In the genomic region with DNA sequence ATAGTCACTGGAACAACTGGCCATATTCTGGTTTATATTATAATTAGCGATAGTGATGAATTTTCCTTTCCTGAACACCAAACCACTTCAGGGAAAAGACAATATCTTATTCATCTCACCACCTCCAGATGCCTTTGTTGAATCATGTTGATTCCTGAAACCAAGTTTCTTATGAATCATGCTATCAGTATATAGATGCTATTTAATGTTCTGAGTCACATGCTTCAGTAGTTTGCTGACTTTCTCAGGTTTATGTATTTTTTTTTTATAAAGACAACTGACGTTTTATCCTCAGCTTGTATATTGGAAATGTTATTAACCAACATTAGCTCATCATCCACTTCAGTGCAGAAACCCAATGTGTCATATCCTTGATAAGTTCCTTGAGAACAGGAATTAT, we compare ENCODE assay signal across 17 cellular contexts.
"Had no signal": no experiment of that assay in that cellular context is flagged by ENCODE, and none has a peak within 500 bp of the region (broad histone marks: within the 10 kb centered on the region; RNA-seq: fewer than 3 reads in every experiment).

No MANE protein-coding gene starts in this region.

- H3K9me3 ChIP-seq: ascending aorta, esophagus muscularis mucosa, prostate gland had no signal

- H3K4me1 Mint-ChIP-seq: activated naive CD8-positive, alpha-beta T cell treated with anti-CD3 and anti-CD28 coated beads, Interleukin-2, amount 50 U/mL, for 24 hours; memory B cell; natural killer cell had no signal

- H3K27me3 Mint-ChIP-seq: activated naive CD8-positive, alpha-beta T cell treated with anti-CD3 and anti-CD28 coated beads, Interleukin-2, amount 50 U/mL, for 24 hours; memory B cell had no signal

- H3K27ac Mint-ChIP-seq: activated naive CD8-positive, alpha-beta T cell treated with anti-CD3 and anti-CD28 coated beads, Interleukin-2, amount 50 U/mL, for 24 hours; activated T-cell treated with anti-CD3 and anti-CD28 coated beads, Interleukin-2, amount 50 U/mL, for 72 hours; memory B cell; natural killer cell; type B pancreatic cell had no signal

- H3K27ac ChIP-seq: ascending aorta, esophagus muscularis mucosa, prostate gland had no signal

- H3K4me3 ChIP-seq: ascending aorta, esophagus muscularis mucosa, prostate gland had no signal

- H3K4me3 Mint-ChIP-seq: activated naive CD8-positive, alpha-beta T cell treated with anti-CD3 and anti-CD28 coated beads, Interleukin-2, amount 50 U/mL, for 24 hours; activated T-cell treated with anti-CD3 and anti-CD28 coated beads, Interleukin-2, amount 50 U/mL, for 72 hours; memory B cell; natural killer cell; type B pancreatic cell had no signal

- H3K4me1 ChIP-seq: ascending aorta, esophagus muscularis mucosa, prostate gland had no signal

- H3K9me3 Mint-ChIP-seq: activated naive CD8-positive, alpha-beta T cell treated with anti-CD3 and anti-CD28 coated beads, Interleukin-2, amount 50 U/mL, for 24 hours; memory B cell; type B pancreatic cell had no signal

- ATAC-seq: activated naive CD8-positive, alpha-beta T cell treated with anti-CD3 and anti-CD28 coated beads, Interleukin-2, amount 50 U/mL, for 24 hours; activated T-cell treated with anti-CD3 and anti-CD28 coated beads, Interleukin-2, amount 50 U/mL, for 72 hours; left lobe of liver; natural killer cell; sciatic nerve had no signal

- H3K36me3 Mint-ChIP-seq: memory B cell, natural killer cell, type B pancreatic cell had no signal

- H3K27me3 ChIP-seq: ascending aorta, esophagus muscularis mucosa had no signal

- H3K36me3 ChIP-seq: ascending aorta, esophagus muscularis mucosa, prostate gland had no signal

- DNase-seq: activated CD4-positive, alpha-beta T cell treated with anti-CD3 and anti-CD28 coated beads for 1 hour; activated CD4-positive, alpha-beta T cell treated with anti-CD3 and anti-CD28 coated beads, Interleukin-2, amount 50 U/mL, for 48 hours; activated naive CD8-positive, alpha-beta T cell treated with anti-CD3 and anti-CD28 coated beads, Interleukin-2, amount 50 U/mL, for 24 hours; activated T-cell treated with anti-CD3 and anti-CD28 coated beads, Interleukin-2, amount 50 U/mL, for 72 hours; glutamatergic neuron; natural killer cell; occipital lobe; stimulated activated CD4-positive, alpha-beta T cell treated with anti-CD3 and anti-CD28 coated beads, Interleukin-2, amount 100 ng/mL, for 24 hours; stimulated activated naive CD4-positive, alpha-beta T cell; T1000 had no signal
